26 cellular contexts compared by ENCODE assay signal in the genomic region with DNA sequence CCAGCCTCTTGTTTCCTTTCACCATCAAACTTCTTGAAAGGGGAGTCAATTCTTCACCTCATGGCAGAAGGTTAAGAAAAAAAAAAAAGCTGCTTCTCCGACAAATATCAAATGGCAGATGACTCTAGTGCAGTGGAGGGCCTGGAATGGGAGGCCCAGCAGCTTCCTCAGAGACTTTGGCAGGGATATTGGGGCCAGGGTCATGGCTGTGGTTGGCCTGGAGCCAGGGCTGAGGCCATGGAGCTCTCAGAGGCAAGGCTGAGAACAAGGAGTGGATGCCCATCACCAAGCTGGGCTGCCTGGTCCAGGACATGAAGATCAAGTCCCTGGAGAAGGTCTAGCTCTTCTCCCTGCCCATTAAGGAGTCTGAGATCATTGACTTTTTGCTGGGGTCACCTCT. TPM values are rescaled to one million over a fixed set of nuclear protein-coding genes. Genes with fewer than 3 reads are reported as not detected.
"Had no signal": no experiment of that assay in that cellular context is flagged by ENCODE, and none has a peak within 500 bp of the region (broad histone marks: within the 10 kb centered on the region; RNA-seq: fewer than 3 reads in every experiment).

No MANE protein-coding gene starts in this region.

- H3K4me3 Mint-ChIP-seq: mesothelial cell of epicardium; naive thymus-derived CD4-positive, alpha-beta T cell; nephron; neural progenitor cell; stimulated activated memory B cell treated with anti-CD40 and anti-IgM and Interleukin-4, amounts not matched to agents 10 μg/mL and 1 μg/mL and 100 μg/mL, for 72 hours had no signal

- H3K4me1 ChIP-seq: neural progenitor cell had no signal

- H3K9me3 Mint-ChIP-seq: mesothelial cell of epicardium; naive thymus-derived CD4-positive, alpha-beta T cell; nephron; neural progenitor cell; stimulated activated memory B cell treated with anti-CD40 and anti-IgM and Interleukin-4, amounts not matched to agents 10 μg/mL and 1 μg/mL and 100 μg/mL, for 72 hours had no signal

- H3K27ac Mint-ChIP-seq: mesothelial cell of epicardium; naive thymus-derived CD4-positive, alpha-beta T cell; nephron; neural progenitor cell; progenitor cell of endocrine pancreas; stimulated activated memory B cell treated with anti-CD40 and anti-IgM and Interleukin-4, amounts not matched to agents 10 μg/mL and 1 μg/mL and 100 μg/mL, for 72 hours had no signal

- H3K4me2 ChIP-seq: neural progenitor cell, smooth muscle cell had no signal

- H3K27me3 Mint-ChIP-seq: naive thymus-derived CD4-positive, alpha-beta T cell; progenitor cell of endocrine pancreas; stimulated activated memory B cell treated with anti-CD40 and anti-IgM and Interleukin-4, amounts not matched to agents 10 μg/mL and 1 μg/mL and 100 μg/mL, for 72 hours had no signal

- H3K4me1 Mint-ChIP-seq: mesothelial cell of epicardium, nephron, neural progenitor cell had no signal

- H3K9ac ChIP-seq: neural progenitor cell had no signal

- H3K9me3 ChIP-seq: esophagus muscularis mucosa, left lung, pancreas, right atrium auricular region, thoracic aorta, tibial nerve, upper lobe of left lung had no signal

- H3K36me3 ChIP-seq: neural progenitor cell had no signal

- H3K27ac ChIP-seq: coronary artery, esophagus muscularis mucosa, left lung, neural progenitor cell, pancreas, right atrium auricular region, thoracic aorta, tibial nerve, upper lobe of left lung had no signal

- H2AFZ ChIP-seq: neural progenitor cell had no signal

- H3K27me3 ChIP-seq: esophagus muscularis mucosa, left lung, neural progenitor cell, pancreas, right atrium auricular region, tibial nerve, upper lobe of left lung had no signal

- DNase-seq: caudate nucleus; cerebellar nuclear complex; dermis blood vessel endothelial cell; effector memory CD4-positive, alpha-beta T cell; left cardiac atrium; left lung; mesenchymal stem cell; naive thymus-derived CD4-positive, alpha-beta T cell; occipital lobe; pancreas; stimulated activated CD4-positive, alpha-beta T cell treated with anti-CD3 and anti-CD28 coated beads, Interleukin-12 subunit alpha, Interleukin-12 subunit beta, amount 100 ng/mL, for 4 hours; stimulated activated CD4-positive, alpha-beta T cell treated with anti-CD3 and anti-CD28 coated beads, Interleukin-2, amount 100 ng/mL, for 24 hours; stimulated activated CD4-positive, alpha-beta T cell treated with anti-CD3 and anti-CD28 coated beads, Interleukin-4, amount 100 ng/mL, for 24 hours; stimulated activated naive CD8-positive, alpha-beta T cell treated with anti-CD3 and anti-CD28 coated beads, Interleukin-15, Interleukin-2, amounts not matched to agents 100 U/mL and 50 U/mL, for 24 hours; upper lobe of left lung had no signal

- H3K4me3 ChIP-seq: coronary artery, esophagus muscularis mucosa, left lung, neural progenitor cell, pancreas, right atrium auricular region, smooth muscle cell, thoracic aorta, tibial nerve, upper lobe of left lung had no signal

RNA-seq across cellular contexts. Expression of a gene that starts 47.1 kb away (rescaled TPM):
- total RNA-seq: smooth muscle cell had no signal
